In the genomic region with DNA sequence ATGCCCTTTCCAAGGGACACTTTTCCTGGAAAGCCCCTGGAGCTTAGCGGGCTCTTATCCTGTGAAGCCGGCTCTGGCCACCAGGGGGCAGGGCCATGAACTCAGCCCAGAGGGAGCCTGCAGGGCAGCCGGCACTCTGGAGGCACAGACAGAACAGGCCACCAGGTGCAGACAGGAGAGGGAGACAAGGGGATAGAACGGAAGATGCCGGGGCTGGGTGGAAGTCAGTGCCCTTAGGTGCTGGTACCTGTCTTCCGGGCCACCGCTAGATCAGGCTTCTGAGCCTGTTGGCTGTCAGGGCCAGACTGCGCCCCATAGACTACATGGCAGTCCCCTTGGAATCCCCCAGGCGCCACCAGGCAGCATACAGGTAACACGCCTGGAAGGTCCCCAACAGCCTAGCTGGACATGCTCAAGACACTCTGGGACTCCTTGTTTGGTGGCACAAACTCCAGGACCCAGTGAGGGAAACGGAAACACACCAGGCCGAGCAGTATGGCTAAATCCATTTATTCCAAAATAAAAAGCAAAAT, we compare ENCODE assay signal across 9 cellular contexts. TPM values are rescaled to one million over a fixed set of nuclear protein-coding genes. Genes with fewer than 3 reads are reported as not detected.
DNase-seq lines count a peak whose midpoint lies in the region; ATAC-seq, FAIRE-seq and TF ChIP-seq lines count a peak whose summit lies in the region.
"Not testable (repeated sequence)": the region's sequence is repeated elsewhere in the genome, so short reads cannot be mapped to it uniquely, and the experiment has no call there.
"Had no signal": no experiment of that assay in that cellular context is flagged by ENCODE, and none has a peak within 500 bp of the region (broad histone marks: within the 10 kb centered on the region; RNA-seq: fewer than 3 reads in every experiment).

No MANE protein-coding gene starts in this region.

- CTCF ChIA-PET in A549 (lab: Yijun Ruan, JAX) = not testable (repeated sequence)

- H3K4me3 ChIP-seq in A549, body of pancreas, smooth muscle cell: not testable (repeated sequence)

- TF ChIP-seq RAD21 in A549 (conservative IDR thresholded peaks at IDR 0.05 in 1 of 2, IDR thresholded peaks at IDR 0.05 in 1 of 2) = not testable (repeated sequence)

- not testable (repeated sequence) for H3K27me3 ChIP-seq in body of pancreas; smooth muscle cell (ENCODE audit: low read depth)

- not testable (repeated sequence) for H3F3A ChIP-seq in smooth muscle cell (ENCODE audit: low read depth)

- not testable (repeated sequence) for H3K79me2 ChIP-seq in smooth muscle cell (ENCODE audit: low read depth)

- not testable (repeated sequence) for H3K27me3 Mint-ChIP-seq in HFFc6 (ENCODE audit: insufficient read depth); immature natural killer cell (ENCODE audit: low read depth in 3 of 3); naive B cell

- not testable (repeated sequence) for H3K36me3 ChIP-seq in body of pancreas (replicated peaks in 1 of 2; ENCODE audit: insufficient read depth in 1 of 2, low read depth in 2 of 2); smooth muscle cell (ENCODE audit: low read depth)

- TF ChIP-seq POLR2A in A549 (IDR thresholded peaks at IDR 0.05; ENCODE audit: low read length); body of pancreas (IDR thresholded peaks at IDR 0.05): not testable (repeated sequence)

- not testable (repeated sequence) for H3K9me3 ChIP-seq in A549; body of pancreas; smooth muscle cell (replicated peaks; ENCODE audit: low read depth)

- not testable (repeated sequence) for H3K4me1 ChIP-seq in A549; body of pancreas; smooth muscle cell (ENCODE audit: low read depth)

- H2AFZ ChIP-seq in smooth muscle cell (ENCODE audit: low read depth) = not testable (repeated sequence)

- intact Hi-C loops in body of pancreas (cut with DNase I) = not testable (repeated sequence)

- TF ChIP-seq CTCF in A549 (IDR thresholded peaks at IDR 0.05); body of pancreas (IDR thresholded peaks at IDR 0.05): not testable (repeated sequence)
- peak; percentile 49 for TF ChIP-seq CTCF in HFFc6 (IDR thresholded peaks at IDR 0.05)
- TF ChIP-seq CTCF in smooth muscle cell (IDR thresholded peaks at IDR 0.05; ENCODE audit: borderline replicate concordance, insufficient read depth, poor library complexity, severe bottlenecking) = peak; percentile 11

- H3K27ac ChIP-seq in A549; body of pancreas; smooth muscle cell (ENCODE audit: low read depth): not testable (repeated sequence)

- H4K20me1 ChIP-seq in smooth muscle cell (ENCODE audit: low read depth) = not testable (repeated sequence)

- FAIRE-seq in A549 (lab: Jason Lieb, UNC) = not testable (repeated sequence)

- not testable (repeated sequence) for H3K27ac Mint-ChIP-seq in HFFc6, immature natural killer cell, naive B cell

- not testable (repeated sequence) for H3K36me3 Mint-ChIP-seq in HFFc6 (ENCODE audit: low read depth); immature natural killer cell; naive B cell

- POLR2A ChIA-PET in A549 (lab: Yijun Ruan, JAX) = not testable (repeated sequence)

- not testable (repeated sequence) for TF ChIP-seq EP300 in A549 (IDR thresholded peaks at IDR 0.05)

- not testable (repeated sequence) for H3K4me2 ChIP-seq in A549, smooth muscle cell

- H3K9ac ChIP-seq in smooth muscle cell (ENCODE audit: low read depth) = not testable (repeated sequence)

- peak; percentile 87 to 99 for ATAC-seq in A549
- peak; percentile 60; the same call in 1 of the 3 replicates for ATAC-seq in SK-N-SH treated with all-trans-retinoic acid at 6 μM for 48 hours
- peak; percentile 62 for ATAC-seq in body of pancreas
- ATAC-seq in naive B cell (ENCODE audit: low read depth in 2 of 2) = peak; percentile 52 to 62

- 33% methylated on average over 5 of the region's 12 CpGs for WGBS in A549 (ENCODE audit: missing lambda C conversion rate)
- 5% methylated on average over 4 of the region's 12 CpGs; no CpG with 5 or more reads in 1 of the 2 donors for WGBS in body of pancreas, 2 donors
- 48% methylated on average over 7 of the region's 12 CpGs for WGBS in smooth muscle cell (ENCODE audit: low lambda C conversion rate)

- not testable (repeated sequence) for H3K4me3 Mint-ChIP-seq in HFFc6, immature natural killer cell, naive B cell

- H3K4me1 Mint-ChIP-seq in HFFc6 (ENCODE audit: low read depth); immature natural killer cell; naive B cell: not testable (repeated sequence)

- not testable (repeated sequence) for H3K9me3 Mint-ChIP-seq in HFFc6, immature natural killer cell, naive B cell

- DNase-seq in A549 (ENCODE audit: low read depth in 1 of 2, low spot score in 1 of 2); HFFc6; body of pancreas; smooth muscle cell (lab: John Stamatoyannopoulos, UW; ENCODE audit: unreplicated experiment): not testable (repeated sequence)
- DNase-seq in activated T-cell treated with anti-CD3 and anti-CD28 coated beads, Interleukin-2, amount 50 U/mL, for 1 hour = peak; percentile 13
- peak; percentile 8 to 17 (median 14) for DNase-seq in immature natural killer cell
- DNase-seq in naive B cell = peak; percentile 0

RNA-seq across cellular contexts. Expression of a gene that starts 14.9 kb away (rescaled TPM):
- 1.0 TPM in 2 replicates for polyA plus RNA-seq in A549 (2011; rRNA removed)
- 0.17 and 0.25 TPM in 2 replicates for polyA plus RNA-seq in A549 (2012; cell fraction: cytosol; rRNA removed)
- 1.2 and 2.2 TPM in 2 replicates for polyA plus RNA-seq in A549 (2012; cell fraction: nucleus; rRNA removed)
- polyA plus RNA-seq in A549 (2017; fragmentation: RNase III; extraction: RNeasy Plus Mini Kit Qiagen cat#74134 plus additional on column Dnase treatment) = 0.28 to 0.51 TPM (median 0.39 TPM) in 3 replicates
- polyA minus RNA-seq in A549 (2011; rRNA and poly(A)+ RNA removed) = 0.73 TPM in 1 of 2 replicates, not detected in the other
- under 1 TPM in 2 of 6 experiments, not detected in 4; 0.17 to 0.43 TPM for total RNA-seq in HFFc6 (2021; fragmentation: NEBNext Ultra II Directional; extraction: Animal tissue kit (Norgen Biotek cat#: 25700))
- total RNA-seq in body of pancreas = not detected
- 10 to 100 TPM in 1 of 3 donors, 1 to 10 TPM in 2; 2.3 to 17.1 (median 7.1) TPM for polyA plus RNA-seq in immature natural killer cell
- not detected for polyA plus RNA-seq in naive B cell (ENCODE audit: low read depth in 6 of 6)
- 0.90 and 2.5 TPM in 2 replicates for total RNA-seq in smooth muscle cell
- not detected in 2 replicates for polyA plus RNA-seq in smooth muscle cell

RNA-seq across cellular contexts. Expression of a gene that starts 37.4 kb away (rescaled TPM):
- polyA plus RNA-seq in A549 (2011; rRNA removed) (0.77 and 0.83 TPM in 2 replicates), A549 (2017; fragmentation: RNase III; extraction: RNeasy Plus Mini Kit Qiagen cat#74134 plus additional on column Dnase treatment) (0.43 to 0.87 TPM (median 0.75 TPM) in 3 replicates), immature natural killer cell (not detected), naive B cell (ENCODE audit: low read depth in 6 of 6) (not detected), smooth muscle cell (0.21 TPM in 1 of 2 replicates, not detected in the other)
- polyA plus RNA-seq in A549 (2012; cell fraction: cytosol; rRNA removed) = 0.08 and 0.12 TPM in 2 replicates
- 1.2 and 1.6 TPM in 2 replicates for polyA plus RNA-seq in A549 (2012; cell fraction: nucleus; rRNA removed)
- polyA minus RNA-seq in A549 (2011; rRNA and poly(A)+ RNA removed) = 1.5 and 1.9 TPM in 2 replicates
- total RNA-seq in HFFc6 (2021; fragmentation: NEBNext Ultra II Directional; extraction: Animal tissue kit (Norgen Biotek cat#: 25700)) = not detected
- total RNA-seq in body of pancreas (under 1 TPM in 1 of 2 donors, not detected in 1; 0.78 TPM), smooth muscle cell (not detected in 2 replicates)
- total RNA-seq: H4 had no signal
